Comparison of ENCODE assay signal across 23 cellular contexts in the genomic region with DNA sequence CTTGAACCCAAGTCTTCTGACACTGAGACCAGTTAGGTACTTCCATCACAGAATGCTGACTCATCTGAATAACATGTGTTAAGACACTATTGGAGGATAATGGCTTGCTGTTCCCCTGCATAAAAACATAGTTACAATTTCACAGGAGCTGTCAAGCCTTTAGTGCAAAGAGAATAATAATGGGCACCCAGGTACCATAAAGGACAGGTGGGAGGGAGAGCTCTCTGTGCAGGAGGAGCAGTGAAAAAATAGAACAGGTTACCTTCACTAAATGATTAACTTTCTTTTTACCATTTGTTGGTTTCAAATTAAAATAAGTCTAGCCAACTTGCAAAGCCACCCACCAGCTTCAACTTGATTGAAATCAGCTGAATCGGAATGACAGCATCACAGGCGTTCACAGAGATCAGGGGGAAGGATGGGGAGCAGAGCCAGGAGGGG.
DNase-seq lines count a peak whose midpoint lies in the region; ATAC-seq, FAIRE-seq and TF ChIP-seq lines count a peak whose summit lies in the region.
"Had no signal": no experiment of that assay in that cellular context is flagged by ENCODE, and none has a peak within 500 bp of the region (broad histone marks: within the 10 kb centered on the region; RNA-seq: fewer than 3 reads in every experiment).

No MANE protein-coding gene starts in this region.

- no peaks in the 10 kb centered on the region for H3K36me3 Mint-ChIP-seq in activated naive CD8-positive, alpha-beta T cell treated with anti-CD3 and anti-CD28 coated beads, Interleukin-2, amount 10 ng/mL, durations not matched to agents 7 days and 5 days
- no peaks in the 10 kb centered on the region for H3K36me3 Mint-ChIP-seq in activated naive CD8-positive, alpha-beta T cell treated with anti-CD3 and anti-CD28 coated beads, Interleukin-2, amount 50 U/mL, for 24 hours (ENCODE audit: low read depth)
- H3K36me3 Mint-ChIP-seq in nephron (ENCODE audit: low read depth), result no peaks in the 10 kb centered on the region

- no peak for TF ChIP-seq RAD21 in H1 (IDR thresholded peaks at IDR 0.05 in 1 of 2, conservative IDR thresholded peaks at IDR 0.05 in 1 of 2; ENCODE audit: low read depth in 2 of 2, low read length in 2 of 2)

- FAIRE-seq in H1 (lab: Jason Lieb, UNC), result no peak

- no peak for TF ChIP-seq POLR2A in H1 (IDR thresholded peaks at IDR 0.05; ENCODE audit: control extremely low read depth in 1 of 2, low read depth in 2 of 2, low read length in 2 of 2)

- H3K27ac ChIP-seq in H1 (ENCODE audit: low read depth, low read length) (no peak overlapping the region), upper lobe of right lung (no peak overlapping the region)
- H3K27ac ChIP-seq: BLaER1, GM23248, KMS-11 had no signal

- H3K23ac ChIP-seq in H1 (ENCODE audit: insufficient read length), result no peak overlapping the region

- H3K56ac ChIP-seq in H1 (replicated peaks; ENCODE audit: insufficient read length, low read depth, low read length), result no peak overlapping the region

- POLR2A ChIA-PET in activated naive CD8-positive, alpha-beta T cell treated with anti-CD3 and anti-CD28 coated beads, Interleukin-2, amount 10 ng/mL, durations not matched to agents 7 days and 5 days (lab: Charles Lee), result no interaction called here
- POLR2A ChIA-PET in H1 (lab: Charles Lee; ENCODE audit: partially characterized antibody), result no interaction called here

- H2BK15ac ChIP-seq in H1 (ENCODE audit: low read length), result no peak overlapping the region

- H3K79me2 ChIP-seq in H1 (ENCODE audit: control insufficient read depth in 1 of 2, insufficient read depth in 2 of 2, low read length in 2 of 2), result no peaks in the 10 kb centered on the region

- no peak overlapping the region for H3K18ac ChIP-seq in H1 (ENCODE audit: extremely low read depth, low read length)

- no peaks in the 10 kb centered on the region for H3K79me1 ChIP-seq in H1 (ENCODE audit: low read depth, low read length)

- no peak for TF ChIP-seq CTCF in H1 (IDR thresholded peaks at IDR 0.05; ENCODE audit: control extremely low read depth in 1 of 3, insufficient read depth in 1 of 3, low read depth in 1 of 3, low read length in 3 of 3)
- TF ChIP-seq CTCF in nephron (IDR thresholded peaks at IDR 0.05; ENCODE audit: unreplicated experiment in 3 of 3), result no peak
- no peak for TF ChIP-seq CTCF in upper lobe of right lung (IDR thresholded peaks at IDR 0.05)

- H2BK20ac ChIP-seq in H1 (ENCODE audit: low read length), result no peak overlapping the region

- H3K4ac ChIP-seq in H1 (replicated peaks; ENCODE audit: insufficient read length, low read depth, low read length), result no peak overlapping the region

- no peaks in the 10 kb centered on the region for H3K23me2 ChIP-seq in H1 (ENCODE audit: low read depth, low read length)

- no peak overlapping the region for H2AK5ac ChIP-seq in H1 (ENCODE audit: low read depth, low read length)

- peaks cover 1% of the 10 kb centered on the region for H3K9me3 Mint-ChIP-seq in activated naive CD8-positive, alpha-beta T cell treated with anti-CD3 and anti-CD28 coated beads, Interleukin-2, amount 10 ng/mL, durations not matched to agents 7 days and 5 days
- H3K9me3 Mint-ChIP-seq in activated naive CD8-positive, alpha-beta T cell treated with anti-CD3 and anti-CD28 coated beads, Interleukin-2, amount 50 U/mL, for 24 hours, result peaks cover 10% of the 10 kb centered on the region
- H3K9me3 Mint-ChIP-seq in nephron, result peaks cover 2% of the 10 kb centered on the region

- H3K4me3 ChIP-seq in H1 (ENCODE audit: extremely low read depth in 1 of 4, insufficient read depth in 2 of 4, low read depth in 3 of 4, low read length in 4 of 4), result no peak overlapping the region
- no peak overlapping the region for H3K4me3 ChIP-seq in upper lobe of right lung
- H3K4me3 ChIP-seq: BLaER1, GM23248 had no signal

- no peak overlapping the region for H2AFZ ChIP-seq in H1 (ENCODE audit: low read length)
- H2AFZ ChIP-seq: GM23248 had no signal

- H2BK120ac ChIP-seq in H1 (replicated peaks; ENCODE audit: low read depth, low read length), result no peak overlapping the region

- no peak for ATAC-seq in activated naive CD8-positive, alpha-beta T cell treated with anti-CD3 and anti-CD28 coated beads, Interleukin-2, amount 10 ng/mL, durations not matched to agents 7 days and 5 days (ENCODE audit: low read depth)
- no peak for ATAC-seq in activated naive CD8-positive, alpha-beta T cell treated with anti-CD3 and anti-CD28 coated beads, Interleukin-2, amount 50 U/mL, for 24 hours
- no peak for ATAC-seq in upper lobe of right lung
- no peak for ATAC-seq in GM21447 (IDR thresholded peaks at IDR 0.05; ENCODE audit: unreplicated experiment)
- no peak for ATAC-seq in GM18867 (IDR thresholded peaks at IDR 0.05; ENCODE audit: unreplicated experiment)

- H3K4me3 Mint-ChIP-seq in activated naive CD8-positive, alpha-beta T cell treated with anti-CD3 and anti-CD28 coated beads, Interleukin-2, amount 10 ng/mL, durations not matched to agents 7 days and 5 days, result no peak overlapping the region
- H3K4me3 Mint-ChIP-seq in activated naive CD8-positive, alpha-beta T cell treated with anti-CD3 and anti-CD28 coated beads, Interleukin-2, amount 50 U/mL, for 24 hours, result no peak overlapping the region
- no peak overlapping the region for H3K4me3 Mint-ChIP-seq in nephron
- H3K4me3 Mint-ChIP-seq: CD4-positive, CD25-positive, alpha-beta regulatory T cell; H9 had no signal

- H3K4me2 ChIP-seq in H1 (ENCODE audit: insufficient read depth in 1 of 2, low read depth in 2 of 2, low read length in 2 of 2), result no peak overlapping the region
- H3K4me2 ChIP-seq: BLaER1, KMS-11 had no signal

- 92% methylated on average over 2 of the region's 2 CpGs; no CpG with 5 or more reads in 1 of the 2 experiments for WGBS in H1 (ENCODE audit: extremely low coverage in 1 of 2, insufficient coverage in 1 of 2, insufficient read length in 1 of 2, insufficient replicate concordance in 2 of 2, low coverage in 1 of 2, low lambda C conversion rate in 2 of 2, missing lambda C conversion rate in 1 of 2), 2 experiments

- H4K5ac ChIP-seq in H1 (ENCODE audit: insufficient read length, low read depth, low read length), result no peak overlapping the region

- peaks cover 0 to 5% of the 10 kb centered on the region in 2 experiments; a peak in 2 of 4 replicates for H3K9me3 ChIP-seq in H1 (ENCODE audit: insufficient read depth in 2 of 2, low read depth in 1 of 2, low read length in 1 of 2)
- no peaks in the 10 kb centered on the region for H3K9me3 ChIP-seq in upper lobe of right lung

- H2BK5ac ChIP-seq in H1 (ENCODE audit: low read depth, low read length), result no peak overlapping the region

- no peaks in the 10 kb centered on the region for H3K27me3 ChIP-seq in H1 (replicated peaks in 1 of 4; ENCODE audit: control insufficient read depth in 3 of 4, extremely low read depth in 1 of 4, insufficient read depth in 3 of 4, low read length in 3 of 4)
- no peaks in the 10 kb centered on the region for H3K27me3 ChIP-seq in upper lobe of right lung
- H3K27me3 ChIP-seq: BLaER1 had no signal

- H3K36me3 ChIP-seq in H1 (ENCODE audit: control insufficient read depth in 2 of 4, insufficient read depth in 4 of 4, low read length in 3 of 4) (no peaks in the 10 kb centered on the region), upper lobe of right lung (no peaks in the 10 kb centered on the region)
- H3K36me3 ChIP-seq: BLaER1 had no signal

- no peak overlapping the region for H4K91ac ChIP-seq in H1 (replicated peaks; ENCODE audit: insufficient read length, low read length)

- H2BK12ac ChIP-seq in H1 (ENCODE audit: low read depth, low read length), result no peak overlapping the region

- intact Hi-C loops in upper lobe of right lung (cut with DNase I), result no loop called here

- H4K8ac ChIP-seq in H1 (ENCODE audit: extremely low read depth, insufficient read depth, low read length), result no peak overlapping the region

- H3K9ac ChIP-seq in H1 (replicated peaks in 1 of 4; ENCODE audit: extremely low read depth in 1 of 4, low read depth in 3 of 4, low read length in 3 of 4), result no peak overlapping the region
- H3K9ac ChIP-seq: BLaER1, GM23248, KMS-11 had no signal

- DNase-seq in activated naive CD8-positive, alpha-beta T cell treated with anti-CD3 and anti-CD28 coated beads, Interleukin-2, amount 10 ng/mL, durations not matched to agents 7 days and 5 days, result no peak
- no peak for DNase-seq in activated naive CD8-positive, alpha-beta T cell treated with anti-CD3 and anti-CD28 coated beads, Interleukin-2, amount 50 U/mL, for 24 hours
- DNase-seq in H1 (ENCODE audit: low read depth in 1 of 2, low spot score in 2 of 2) (no peak), upper lobe of right lung (peak; percentile 27), SHP77 treated with DMSO at 0.1 percent for 48 hours (lab: John Stamatoyannopoulos, UW) (no peak)
- DNase-seq: CD4-positive, CD25-positive, alpha-beta regulatory T cell; DMS153; DND-41; GM23248; H9; MM.1S; NCI-H1694; NCI-H2029 treated with DMSO at 0.1 percent for 48 hours; NCI-H2227 treated with DMSO at 0.1 percent for 48 hours; NCI-H510A; NCI-H69; Right ventricle myocardium superior; RPMI8226 had no signal

- H3K27ac Mint-ChIP-seq in activated naive CD8-positive, alpha-beta T cell treated with anti-CD3 and anti-CD28 coated beads, Interleukin-2, amount 10 ng/mL, durations not matched to agents 7 days and 5 days, result peak overlapping the region; percentile 50
- H3K27ac Mint-ChIP-seq in activated naive CD8-positive, alpha-beta T cell treated with anti-CD3 and anti-CD28 coated beads, Interleukin-2, amount 50 U/mL, for 24 hours, result no peak overlapping the region
- H3K27ac Mint-ChIP-seq in nephron, result peak overlapping the region; percentile 70 to 94 (median 80)
- H3K27ac Mint-ChIP-seq: CD4-positive, CD25-positive, alpha-beta regulatory T cell; H9 had no signal

- no peak for TF ChIP-seq EP300 in H1 (IDR thresholded peaks at IDR 0.05; ENCODE audit: borderline replicate concordance in 1 of 2, low read depth in 2 of 2, low read length in 2 of 2)

- no peaks in the 10 kb centered on the region for H4K20me1 ChIP-seq in H1 (replicated peaks in 1 of 2; ENCODE audit: control insufficient read depth in 1 of 2, insufficient read depth in 2 of 2, low read length in 2 of 2)
- H4K20me1 ChIP-seq: BLaER1 had no signal

- CTCF ChIA-PET in H1 (lab: Charles Lee; ENCODE audit: partially characterized antibody), result interaction anchor here (0.9 to 11.2 kb wide), 6 partner anchors 8 to 198 kb away, joined by 3 to 142 read pairs (median 24); no protein-coding TSS in a partner anchor

- H3K14ac ChIP-seq in H1 (ENCODE audit: insufficient read length), result no peak overlapping the region

- H3K27me3 Mint-ChIP-seq in activated naive CD8-positive, alpha-beta T cell treated with anti-CD3 and anti-CD28 coated beads, Interleukin-2, amount 10 ng/mL, durations not matched to agents 7 days and 5 days, result peaks cover 2% of the 10 kb centered on the region
- H3K27me3 Mint-ChIP-seq in activated naive CD8-positive, alpha-beta T cell treated with anti-CD3 and anti-CD28 coated beads, Interleukin-2, amount 50 U/mL, for 24 hours, result no peaks in the 10 kb centered on the region
- H3K27me3 Mint-ChIP-seq in nephron (ENCODE audit: low read depth), result peaks cover 23% of the 10 kb centered on the region

- H3K4me1 ChIP-seq in H1 (replicated peaks in 1 of 4; ENCODE audit: control insufficient read depth in 3 of 4, insufficient read depth in 4 of 4, low read length in 3 of 4) (peaks cover 0 to 1% (median 0%) of the 10 kb centered on the region in 4 experiments; a peak in 3 of 7 replicates), upper lobe of right lung (no peaks in the 10 kb centered on the region)

- H3K4me1 Mint-ChIP-seq in activated naive CD8-positive, alpha-beta T cell treated with anti-CD3 and anti-CD28 coated beads, Interleukin-2, amount 10 ng/mL, durations not matched to agents 7 days and 5 days, result no peaks in the 10 kb centered on the region
- no peaks in the 10 kb centered on the region for H3K4me1 Mint-ChIP-seq in activated naive CD8-positive, alpha-beta T cell treated with anti-CD3 and anti-CD28 coated beads, Interleukin-2, amount 50 U/mL, for 24 hours
- peaks cover 3% of the 10 kb centered on the region for H3K4me1 Mint-ChIP-seq in nephron
- H3K4me1 Mint-ChIP-seq: CD4-positive, CD25-positive, alpha-beta regulatory T cell had no signal
